37 cellular contexts compared by ENCODE assay signal in genomic region chr18:78836838-78837237, GRCh38.
"Had no signal": no experiment of that assay in that cellular context is flagged by ENCODE, and none has a peak within 500 bp of the region (broad histone marks: within the 10 kb centered on the region; RNA-seq: fewer than 3 reads in every experiment).

No MANE protein-coding gene starts in this region.

- H3K4me3 ChIP-seq: adrenal gland, body of pancreas, breast epithelium had no signal

- H3K36me3 ChIP-seq: adrenal gland, brain microvascular endothelial cell, breast epithelium had no signal

- H3K27ac ChIP-seq: adrenal gland, body of pancreas, brain microvascular endothelial cell, breast epithelium, VCaP had no signal

- H3K36me3 Mint-ChIP-seq: activated CD4-positive, alpha-beta memory T cell treated with anti-CD3 and anti-CD28 coated beads for 36 hours; activated naive CD4-positive, alpha-beta T cell treated with anti-CD3 and anti-CD28 coated beads, Interleukin-2, amount 50 U/mL, for 72 hours; activated naive CD8-positive, alpha-beta T cell treated with anti-CD3 and anti-CD28 coated beads for 36 hours had no signal

- H3K9me3 Mint-ChIP-seq: activated CD8-positive, alpha-beta T cell treated with anti-CD3 and anti-CD28 coated beads for 36 hours; activated T-helper 17 cell treated with anti-CD3 and anti-CD28 coated beads, Interleukin-2, amount 50 U/mL, for 72 hours had no signal

- H3K4me1 ChIP-seq: adrenal gland, body of pancreas, breast epithelium had no signal

- H3K4me3 Mint-ChIP-seq: activated B cell treated with CpG ODN at 0.5 μM for 24 hours; activated CD4-positive, alpha-beta memory T cell treated with anti-CD3 and anti-CD28 coated beads for 36 hours; activated CD4-positive, alpha-beta T cell treated with anti-CD3 and anti-CD28 coated beads, Interleukin-2, amount 10 ng/mL, durations not matched to agents 24 days and 14 days; activated CD8-positive, alpha-beta T cell treated with anti-CD3 and anti-CD28 coated beads for 36 hours; activated naive CD4-positive, alpha-beta T cell treated with anti-CD3 and anti-CD28 coated beads for 36 hours; activated naive CD8-positive, alpha-beta T cell treated with anti-CD3 and anti-CD28 coated beads for 36 hours; activated T-cell treated with anti-CD3 and anti-CD28 coated beads, Interleukin-2, amount 50 U/mL, for 4 hours; activated T-cell treated with anti-CD3 and anti-CD28 coated beads, Interleukin-2, amount 50 U/mL, for 72 hours; activated T-helper 1 cell treated with anti-CD3 and anti-CD28 coated beads, Interleukin-12 subunit alpha, Interleukin-12 subunit beta, Interleukin-2, Interleukin-4 antibody, amounts not matched to agents 30 ng/mL and 10 ng/mL and 1 ng/mL, durations not matched to agents 14 hours and 24 hours and 36 hours; activated T-helper 17 cell treated with anti-CD3 and anti-CD28 coated beads, Interleukin-2, amount 50 U/mL, for 72 hours; T-helper 1 cell treated with Interleukin-12 subunit alpha and Interleukin-12 subunit beta and Interleukin-4 antibody, amounts not matched to agents 30 μg/mL and 1 μg/mL, for 36 hours; T-helper 2 cell treated with Interferon-gamma antibody and Interleukin-4, amounts not matched to agents 5 μg/mL and 100 μg/mL, for 36 hours had no signal

- FAIRE-seq: astrocyte, TTC549 had no signal

- ATAC-seq: activated CD8-positive, alpha-beta T cell treated with anti-CD3 and anti-CD28 coated beads for 36 hours; activated naive CD4-positive, alpha-beta T cell treated with anti-CD3 and anti-CD28 coated beads, Interleukin-2, amount 50 U/mL, for 72 hours; activated T-cell treated with anti-CD3 and anti-CD28 coated beads, Interleukin-2, amount 50 U/mL, for 4 hours; activated T-cell treated with anti-CD3 and anti-CD28 coated beads, Interleukin-2, amount 50 U/mL, for 72 hours; activated T-helper 17 cell treated with anti-CD3 and anti-CD28 coated beads, Interleukin-2, amount 50 U/mL, for 72 hours; body of pancreas had no signal

- H3K27ac Mint-ChIP-seq: activated B cell treated with CpG ODN at 0.5 μM for 24 hours; activated CD4-positive, alpha-beta memory T cell treated with anti-CD3 and anti-CD28 coated beads for 36 hours; activated CD4-positive, alpha-beta T cell treated with anti-CD3 and anti-CD28 coated beads, Interleukin-2, amount 10 ng/mL, durations not matched to agents 24 days and 14 days; activated CD8-positive, alpha-beta T cell treated with anti-CD3 and anti-CD28 coated beads for 36 hours; activated naive CD4-positive, alpha-beta T cell treated with anti-CD3 and anti-CD28 coated beads for 36 hours; activated naive CD4-positive, alpha-beta T cell treated with anti-CD3 and anti-CD28 coated beads, Interleukin-2, amount 50 U/mL, for 72 hours; activated naive CD8-positive, alpha-beta T cell treated with anti-CD3 and anti-CD28 coated beads for 36 hours; activated T-cell treated with anti-CD3 and anti-CD28 coated beads, Interleukin-2, amount 50 U/mL, for 72 hours; activated T-helper 1 cell treated with anti-CD3 and anti-CD28 coated beads, Interleukin-12 subunit alpha, Interleukin-12 subunit beta, Interleukin-2, Interleukin-4 antibody, amounts not matched to agents 30 ng/mL and 10 ng/mL and 1 ng/mL, durations not matched to agents 14 hours and 24 hours and 36 hours; activated T-helper 17 cell treated with anti-CD3 and anti-CD28 coated beads, Interleukin-2, amount 50 U/mL, for 72 hours; T-helper 1 cell treated with Interleukin-12 subunit alpha and Interleukin-12 subunit beta and Interleukin-4 antibody, amounts not matched to agents 30 μg/mL and 1 μg/mL, for 36 hours; T-helper 2 cell treated with Interferon-gamma antibody and Interleukin-4, amounts not matched to agents 5 μg/mL and 100 μg/mL, for 36 hours had no signal

- H3K4me1 Mint-ChIP-seq: activated B cell treated with CpG ODN at 0.5 μM for 24 hours; activated CD4-positive, alpha-beta T cell treated with anti-CD3 and anti-CD28 coated beads, Interleukin-2, amount 10 ng/mL, durations not matched to agents 24 days and 14 days; activated naive CD8-positive, alpha-beta T cell treated with anti-CD3 and anti-CD28 coated beads for 36 hours; activated T-helper 17 cell treated with anti-CD3 and anti-CD28 coated beads, Interleukin-2, amount 50 U/mL, for 72 hours had no signal

- H3K27me3 ChIP-seq: adrenal gland, body of pancreas, brain microvascular endothelial cell had no signal

- H3K27me3 Mint-ChIP-seq: activated CD4-positive, alpha-beta T cell treated with anti-CD3 and anti-CD28 coated beads, Interleukin-2, amount 10 ng/mL, durations not matched to agents 24 days and 14 days had no signal

- H3K9me3 ChIP-seq: adrenal gland, body of pancreas, breast epithelium had no signal

- DNase-seq: activated B cell treated with CpG ODN at 0.5 μM for 24 hours; activated CD4-positive, alpha-beta memory T cell treated with anti-CD3 and anti-CD28 coated beads for 36 hours; activated CD4-positive, alpha-beta T cell treated with anti-CD3 and anti-CD28 coated beads for 4 hours; activated CD4-positive, alpha-beta T cell treated with anti-CD3 and anti-CD28 coated beads, Interleukin-2, amount 10 ng/mL, durations not matched to agents 24 days and 14 days; activated CD4-positive, alpha-beta T cell treated with anti-CD3 and anti-CD28 coated beads, Interleukin-2, amount 50 U/mL, for 1 hour; activated CD4-positive, alpha-beta T cell treated with anti-CD3 and anti-CD28 coated beads, Interleukin-2, amount 50 U/mL, for 4 hours; activated CD4-positive, CD25-positive, alpha-beta regulatory T cell treated with anti-CD3 and anti-CD28 coated beads, Interleukin-2, amount 50 U/mL, for 72 hours; activated CD8-positive, alpha-beta memory T cell treated with anti-CD3 and anti-CD28 coated beads, Interleukin-2, amount 50 U/mL, for 4 hours; activated CD8-positive, alpha-beta T cell treated with anti-CD3 and anti-CD28 coated beads for 36 hours; activated effector memory CD4-positive, alpha-beta T cell treated with anti-CD3 and anti-CD28 coated beads, Interleukin-2, amount 50 U/mL, for 16 hours; activated gamma-delta T cell treated with Interleukin-2 at 50 U/mL for 16 hours; activated naive CD4-positive, alpha-beta T cell; activated naive CD4-positive, alpha-beta T cell treated with anti-CD3 and anti-CD28 coated beads for 36 hours; activated naive CD4-positive, alpha-beta T cell treated with anti-CD3 and anti-CD28 coated beads, Interleukin-2, amount 50 U/mL, for 16 hours; activated naive CD8-positive, alpha-beta T cell treated with anti-CD3 and anti-CD28 coated beads for 36 hours; activated T-cell treated with anti-CD3 and anti-CD28 coated beads for 4 hours; activated T-cell treated with anti-CD3 and anti-CD28 coated beads, Interleukin-2, amount 50 U/mL, for 1 hour; activated T-cell treated with anti-CD3 and anti-CD28 coated beads, Interleukin-2, amount 50 U/mL, for 4 hours; activated T-cell treated with anti-CD3 and anti-CD28 coated beads, Interleukin-2, amount 50 U/mL, for 72 hours; adrenal gland; amniotic stem cell; aorta; body of pancreas; brain microvascular endothelial cell; central memory CD4-positive, alpha-beta T cell; T-helper 1 cell; T-helper 2 cell; T-helper 9 cell had no signal
